Comparison of ENCODE assay signal across 10 cellular contexts in the genomic region with DNA sequence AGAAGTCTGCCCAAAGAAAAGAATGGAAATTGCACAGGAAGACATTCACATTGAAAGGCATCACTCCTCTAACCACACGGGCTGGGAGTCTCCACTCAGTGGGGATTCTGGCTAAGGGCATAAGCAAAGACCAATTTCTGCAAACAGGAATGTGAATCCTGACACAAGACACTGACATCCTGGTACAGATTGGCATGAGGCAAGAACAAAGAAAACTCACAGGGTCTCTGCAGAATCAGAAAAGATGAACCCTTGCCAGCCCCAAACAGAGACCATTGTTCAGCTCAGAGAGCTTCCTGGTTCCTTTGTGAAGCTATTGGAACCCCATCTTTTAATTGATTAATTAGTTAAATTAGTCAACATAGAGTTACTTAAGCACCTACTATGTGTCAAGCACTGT.
"Had no signal": no experiment of that assay in that cellular context is flagged by ENCODE, and none has a peak within 500 bp of the region (broad histone marks: within the 10 kb centered on the region; RNA-seq: fewer than 3 reads in every experiment).

No MANE protein-coding gene starts in this region.

- H3K27ac Mint-ChIP-seq: activated naive CD4-positive, alpha-beta T cell treated with anti-CD3 and anti-CD28 coated beads, Interleukin-2, amount 50 U/mL, for 24 hours; activated T-helper 2 cell treated with anti-CD3 and anti-CD28 coated beads, Interferon-gamma antibody, Interleukin-2, Interleukin-4, amounts not matched to agents 10 μg/mL and 5 μg/mL and 100 μg/mL, durations not matched to agents 14 hours and 24 hours and 36 hours; stimulated activated naive B cell treated with anti-CD40 and anti-IgM and Interleukin-4, amounts not matched to agents 10 μg/mL and 1 μg/mL and 100 μg/mL, for 72 hours had no signal

- ATAC-seq: left ventricle myocardium superior; sciatic nerve; stimulated activated naive B cell treated with anti-CD40 and anti-IgM and Interleukin-4, amounts not matched to agents 10 μg/mL and 1 μg/mL and 100 μg/mL, for 72 hours had no signal

- H3K27ac ChIP-seq: prostate gland, spleen, upper lobe of left lung had no signal

- H3K4me3 Mint-ChIP-seq: activated naive CD4-positive, alpha-beta T cell treated with anti-CD3 and anti-CD28 coated beads, Interleukin-2, amount 50 U/mL, for 24 hours; brain; stimulated activated naive B cell treated with anti-CD40 and anti-IgM and Interleukin-4, amounts not matched to agents 10 μg/mL and 1 μg/mL and 100 μg/mL, for 72 hours had no signal

- H3K36me3 ChIP-seq: prostate gland, spleen, upper lobe of left lung had no signal

- H3K4me1 Mint-ChIP-seq: activated naive CD4-positive, alpha-beta T cell treated with anti-CD3 and anti-CD28 coated beads, Interleukin-2, amount 50 U/mL, for 24 hours had no signal

- H3K4me3 ChIP-seq: prostate gland, spleen, upper lobe of left lung had no signal

- DNase-seq: left ventricle myocardium superior; spleen; stimulated activated CD4-positive, alpha-beta T cell treated with anti-CD3 and anti-CD28 coated beads, Interleukin-1b, Interleukin-23, amount 100 ng/mL, for 48 hours; stimulated activated naive B cell treated with anti-CD40 and anti-IgM and Interleukin-4, amounts not matched to agents 10 μg/mL and 1 μg/mL and 100 μg/mL, for 72 hours; upper lobe of left lung had no signal

- H3K36me3 Mint-ChIP-seq: activated naive CD4-positive, alpha-beta T cell treated with anti-CD3 and anti-CD28 coated beads, Interleukin-2, amount 50 U/mL, for 24 hours; brain; stimulated activated naive B cell treated with anti-CD40 and anti-IgM and Interleukin-4, amounts not matched to agents 10 μg/mL and 1 μg/mL and 100 μg/mL, for 72 hours had no signal

- H3K27me3 Mint-ChIP-seq: brain had no signal

- H3K27me3 ChIP-seq: upper lobe of left lung had no signal

- H3K9me3 ChIP-seq: prostate gland, spleen, upper lobe of left lung had no signal

- H3K9me3 Mint-ChIP-seq: activated naive CD4-positive, alpha-beta T cell treated with anti-CD3 and anti-CD28 coated beads, Interleukin-2, amount 50 U/mL, for 24 hours; activated T-helper 2 cell treated with anti-CD3 and anti-CD28 coated beads, Interferon-gamma antibody, Interleukin-2, Interleukin-4, amounts not matched to agents 10 μg/mL and 5 μg/mL and 100 μg/mL, durations not matched to agents 14 hours and 24 hours and 36 hours; brain; stimulated activated naive B cell treated with anti-CD40 and anti-IgM and Interleukin-4, amounts not matched to agents 10 μg/mL and 1 μg/mL and 100 μg/mL, for 72 hours had no signal

- H3K4me1 ChIP-seq: prostate gland had no signal
